8 cellular contexts compared by ENCODE assay signal in the genomic region with DNA sequence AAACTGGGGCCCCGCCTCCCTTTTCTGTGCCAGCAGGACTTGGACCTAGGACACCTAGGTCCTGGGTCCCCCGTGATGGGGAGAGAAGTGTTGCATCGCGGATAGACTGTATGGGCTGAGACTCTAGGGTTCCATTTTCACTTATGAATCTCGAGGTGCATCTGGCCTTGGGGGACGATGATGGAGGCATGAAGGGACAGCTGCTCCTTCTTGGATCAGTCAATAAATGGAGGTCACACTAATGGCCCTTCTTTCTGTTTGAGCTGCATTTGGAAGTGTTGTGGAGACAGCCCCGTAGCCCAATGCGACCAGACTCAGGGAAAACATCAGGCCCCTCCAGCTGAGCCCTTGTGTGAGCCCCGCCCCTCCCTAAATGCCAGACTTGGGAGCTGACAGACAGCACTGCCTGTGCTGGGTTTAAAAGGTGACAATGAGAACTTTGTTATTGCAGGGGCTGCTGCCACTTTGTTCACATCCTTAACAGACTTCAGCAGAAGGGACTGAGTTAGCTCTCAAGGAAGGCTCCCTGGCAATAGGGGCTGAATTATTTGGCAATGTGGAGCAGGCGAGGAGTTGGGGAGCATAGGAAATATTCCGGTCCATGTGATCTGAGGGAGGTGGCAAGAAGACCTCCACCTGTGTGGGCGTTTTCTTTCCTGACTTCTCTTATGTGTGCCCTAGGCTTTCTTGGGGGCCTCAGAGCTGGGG. TPM values are rescaled to one million over a fixed set of nuclear protein-coding genes. Genes with fewer than 3 reads are reported as not detected.
DNase-seq lines count a peak whose midpoint lies in the region; ATAC-seq, FAIRE-seq and TF ChIP-seq lines count a peak whose summit lies in the region.

No MANE protein-coding gene starts in this region.

- peaks cover 3 to 8% of the 10 kb centered on the region in 2 experiments; a peak in 3 of 5 replicates for H3K36me3 ChIP-seq in HepG2 (replicated peaks in 1 of 2; ENCODE audit: control insufficient read depth in 1 of 2, insufficient read depth in 2 of 2, low read length in 2 of 2)
- peaks cover 7 to 49% (median 17%) of the 10 kb centered on the region in 3 donors for H3K36me3 ChIP-seq in tibial artery

- peaks cover 32% of the 10 kb centered on the region for H3K4me1 Mint-ChIP-seq in activated T-cell treated with anti-CD3 and anti-CD28 coated beads, Interleukin-2, amount 50 U/mL, for 24 hours (ENCODE audit: low read depth)

- H3K27ac ChIP-seq in angular gyrus (ENCODE audit: low read depth, low read length) (peak overlapping the region; percentile 97), HepG2 (ENCODE audit: extremely low read length, insufficient read depth, low read length) (peak overlapping the region; percentile 22), tibial artery (peak overlapping the region; percentile 99 to 100)

- WGBS in HepG2 (ENCODE audit: low lambda C conversion rate): 36% methylated on average over 9 of the region's 12 CpGs

- no peak for TF ChIP-seq CTCF in HepG2 (CRISPR knock-in tag; IDR thresholded peaks at IDR 0.05)
- TF ChIP-seq CTCF in tibial artery (IDR thresholded peaks at IDR 0.05): no peak

- peaks cover 2% of the 10 kb centered on the region for H3K27me3 Mint-ChIP-seq in activated T-cell treated with anti-CD3 and anti-CD28 coated beads, Interleukin-2, amount 50 U/mL, for 24 hours

- TF ChIP-seq POLR2A in HepG2 (IDR thresholded peaks at IDR 0.05; ENCODE audit: insufficient read depth in 1 of 2, low read depth in 2 of 2, low read length in 2 of 2): no peak

- TF ChIP-seq RAD21 in HepG2 (CRISPR knock-in tag; IDR thresholded peaks at IDR 0.05): no peak

- H3K27me3 ChIP-seq in HepG2 (ENCODE audit: control insufficient read depth in 1 of 2, insufficient read depth in 2 of 2, low read length in 2 of 2): peaks cover 0 to 17% of the 10 kb centered on the region in 2 experiments; a peak in 1 of 5 replicates
- no peaks in the 10 kb centered on the region for H3K27me3 ChIP-seq in tibial artery

- no peak for DNase-seq in activated T-cell treated with anti-CD3 and anti-CD28 coated beads, Interleukin-2, amount 50 U/mL, for 24 hours
- DNase-seq in activated T-cell treated with anti-CD3 and anti-CD28 coated beads for 4 hours: no peak
- DNase-seq in HepG2 (ENCODE audit: low spot score): no peak
- no peak for DNase-seq in tibial artery

- POLR2A ChIA-PET in HepG2 (lab: Yijun Ruan, JAX): interaction anchor here (1.4 to 5.4 kb wide), 3 partner anchors 14 to 88 kb away, joined by 3 to 26 read pairs (median 7); partner anchors contain the start of gene PIP4K2C

- H3K79me2 ChIP-seq in HepG2 (ENCODE audit: insufficient read depth, low read length): no peaks in the 10 kb centered on the region

- intact Hi-C loops in HepG2 (cut with micrococcal nuclease; ENCODE audit: unreplicated experiment): no loop called here
- intact Hi-C loops in tibial artery (cut with DNase I; ENCODE audit: low total_unique reads): no loop called here

- no peak for TF ChIP-seq EP300 in HepG2 (IDR thresholded peaks at IDR 0.05; ENCODE audit: low read depth in 2 of 2, low read length in 2 of 2)
- no peak for TF ChIP-seq EP300 in HepG2 (CRISPR knock-in tag; IDR thresholded peaks at IDR 0.05; ENCODE audit: borderline replicate concordance)

- no peaks in the 10 kb centered on the region; the same call in 1 of the 2 replicates for H4K20me1 ChIP-seq in HepG2 (ENCODE audit: insufficient read depth, low read length)

- H3K4me3 ChIP-seq in HepG2 (replicated peaks in 1 of 3; ENCODE audit: insufficient read depth in 1 of 3, low read depth in 2 of 3, low read length in 3 of 3) (peak overlapping the region; percentile 79 to 84 (median 80)), tibial artery (peak overlapping the region; percentile 83 to 89)

- H3K9ac ChIP-seq in HepG2 (ENCODE audit: insufficient read depth, low read depth, low read length): peak overlapping the region; percentile 67

- peak overlapping the region; percentile 92 for H3K4me2 ChIP-seq in HepG2 (ENCODE audit: low read depth, low read length)

- no peaks in the 10 kb centered on the region for H3K9me3 ChIP-seq in HepG2 (ENCODE audit: low read length)
- H3K9me3 ChIP-seq in tibial artery: no peaks in the 10 kb centered on the region

- peak overlapping the region; percentile 86 for H3K27ac Mint-ChIP-seq in activated T-cell treated with anti-CD3 and anti-CD28 coated beads, Interleukin-2, amount 50 U/mL, for 24 hours

- in situ Hi-C loops in HepG2 (cut with HindIII; ENCODE audit: extremely low pct_ligation_motif_present, low pct_unique_long_range_greater_than_20kb): no loop called here

- H3K36me3 Mint-ChIP-seq in activated T-cell treated with anti-CD3 and anti-CD28 coated beads, Interleukin-2, amount 50 U/mL, for 24 hours (ENCODE audit: low read depth): peaks cover 34% of the 10 kb centered on the region

- H3K4me3 Mint-ChIP-seq in activated T-cell treated with anti-CD3 and anti-CD28 coated beads, Interleukin-2, amount 50 U/mL, for 24 hours: peak overlapping the region; percentile 79

- no peaks in the 10 kb centered on the region for H3K9me3 Mint-ChIP-seq in activated T-cell treated with anti-CD3 and anti-CD28 coated beads, Interleukin-2, amount 50 U/mL, for 24 hours

- BruUV-seq in HepG2 (replicated peaks; lab: Mats Ljungman, UMichigan): TSS peak; percentile 67

- peak; percentile 39 for ATAC-seq in HepG2
- no peak for ATAC-seq in HG03280 (IDR thresholded peaks at IDR 0.05; ENCODE audit: unreplicated experiment)
- ATAC-seq in HG02610 (IDR thresholded peaks at IDR 0.05; ENCODE audit: unreplicated experiment): no peak
- ATAC-seq in GM19023 (IDR thresholded peaks at IDR 0.05; ENCODE audit: unreplicated experiment): no peak

- H3K4me1 ChIP-seq in HepG2 (ENCODE audit: insufficient read depth, low read length) (peaks cover 31% of the 10 kb centered on the region), tibial artery (peaks cover 0 to 47% (median 33%) of the 10 kb centered on the region in 4 donors)

- H2AFZ ChIP-seq in HepG2 (ENCODE audit: low read length): no peak overlapping the region

- CTCF ChIA-PET in HepG2 (lab: Yijun Ruan, JAX; ENCODE audit: low intra/inter-chr PET ratio, low total read pairs): no interaction called here

- FAIRE-seq in HepG2 (lab: Jason Lieb, UNC): no peak

RNA-seq across cellular contexts. Expression of gene DTX3, which starts 0.8 kb away (rescaled TPM):
- total RNA-seq in HepG2 (2016; rRNA removed; fragmentation: Illumina TruSeq; extraction: Trizol): 5.4 and 9.0 TPM in 2 replicates
- 4.1 and 4.8 TPM in 2 replicates for total RNA-seq in HepG2 (2016; cell fraction: cytosol; rRNA removed; fragmentation: Illumina TruSeq; extraction: Trizol; ENCODE audit: low read depth)
- total RNA-seq in HepG2 (2016; cell fraction: insoluble cytoplasmic fraction; rRNA removed; fragmentation: Illumina TruSeq; extraction: Trizol): 4.3 and 9.2 TPM in 2 replicates
- 8.4 and 9.4 TPM in 2 replicates for total RNA-seq in HepG2 (2016; cell fraction: membrane; rRNA removed; fragmentation: Illumina TruSeq; extraction: Trizol)
- 9.5 and 11.0 TPM in 2 replicates for total RNA-seq in HepG2 (2016; cell fraction: nucleus; rRNA removed; fragmentation: Illumina TruSeq; extraction: Trizol)
- polyA plus RNA-seq in HepG2 (2011; rRNA removed): 27.2 and 28.7 TPM in 2 replicates
- 13.0 and 16.9 TPM in 2 replicates for polyA plus RNA-seq in HepG2 (2011; cell fraction: cytosol; rRNA removed)
- polyA plus RNA-seq in HepG2 (2011; cell fraction: nucleus; rRNA removed): 170 and 204 TPM in 2 replicates
- 11.6 and 13.9 TPM in 2 replicates for polyA plus RNA-seq in HepG2 (2012)
- polyA plus RNA-seq in HepG2 (2016; cell fraction: cytosol; fragmentation: Illumina TruSeq; extraction: Trizol; ENCODE audit: low read depth): 4.0 and 4.6 TPM in 2 replicates
- 6.2 and 8.3 TPM in 2 replicates for polyA plus RNA-seq in HepG2 (2016; cell fraction: insoluble cytoplasmic fraction; fragmentation: Illumina TruSeq; extraction: Trizol; ENCODE audit: low read depth)
- 9.6 and 10.1 TPM in 2 replicates for polyA plus RNA-seq in HepG2 (2016; cell fraction: membrane; fragmentation: Illumina TruSeq; extraction: Trizol; ENCODE audit: low read depth)
- polyA plus RNA-seq in HepG2 (2016; cell fraction: nucleus; fragmentation: Illumina TruSeq; extraction: Trizol; ENCODE audit: insufficient read depth, low read depth): 29.4 and 32.9 TPM in 2 replicates
- 16.3 TPM in 1 of 2 replicates, not detected in the other for polyA minus RNA-seq in HepG2 (2011; rRNA and poly(A)+ RNA removed; ENCODE audit: low replicate concordance)
- 4.4 and 6.0 TPM in 2 replicates for polyA minus RNA-seq in HepG2 (2011; cell fraction: cytosol; rRNA and poly(A)+ RNA removed)
- polyA minus RNA-seq in HepG2 (2011; cell fraction: nucleus; rRNA and poly(A)+ RNA removed): 14.5 and 15.1 TPM in 2 replicates

RNA-seq across cellular contexts. Expression of gene ARHGEF25, which starts 5.8 kb away (rescaled TPM):
- total RNA-seq in HepG2 (2016; rRNA removed; fragmentation: Illumina TruSeq; extraction: Trizol): 10.1 and 11.5 TPM in 2 replicates
- total RNA-seq in HepG2 (2016; cell fraction: cytosol; rRNA removed; fragmentation: Illumina TruSeq; extraction: Trizol; ENCODE audit: low read depth): 8.4 and 8.9 TPM in 2 replicates
- total RNA-seq in HepG2 (2016; cell fraction: insoluble cytoplasmic fraction; rRNA removed; fragmentation: Illumina TruSeq; extraction: Trizol): 8.3 and 14.8 TPM in 2 replicates
- 16.1 and 18.0 TPM in 2 replicates for total RNA-seq in HepG2 (2016; cell fraction: membrane; rRNA removed; fragmentation: Illumina TruSeq; extraction: Trizol)
- 9.2 and 9.6 TPM in 2 replicates for total RNA-seq in HepG2 (2016; cell fraction: nucleus; rRNA removed; fragmentation: Illumina TruSeq; extraction: Trizol)
- polyA plus RNA-seq in HepG2 (2011; rRNA removed): 12.5 and 15.3 TPM in 2 replicates
- polyA plus RNA-seq in HepG2 (2011; cell fraction: cytosol; rRNA removed): 8.5 and 8.9 TPM in 2 replicates
- polyA plus RNA-seq in HepG2 (2011; cell fraction: nucleus; rRNA removed): 77.8 and 83.0 TPM in 2 replicates
- polyA plus RNA-seq in HepG2 (2012): 15.4 and 15.7 TPM in 2 replicates
- 6.4 and 8.2 TPM in 2 replicates for polyA plus RNA-seq in HepG2 (2016; cell fraction: cytosol; fragmentation: Illumina TruSeq; extraction: Trizol; ENCODE audit: low read depth)
- polyA plus RNA-seq in HepG2 (2016; cell fraction: insoluble cytoplasmic fraction; fragmentation: Illumina TruSeq; extraction: Trizol; ENCODE audit: low read depth): 8.6 and 9.4 TPM in 2 replicates
- 11.4 and 11.5 TPM in 2 replicates for polyA plus RNA-seq in HepG2 (2016; cell fraction: membrane; fragmentation: Illumina TruSeq; extraction: Trizol; ENCODE audit: low read depth)
- polyA plus RNA-seq in HepG2 (2016; cell fraction: nucleus; fragmentation: Illumina TruSeq; extraction: Trizol; ENCODE audit: insufficient read depth, low read depth): 21.2 and 28.6 TPM in 2 replicates
- 6.2 TPM in 1 of 2 replicates, not detected in the other for polyA minus RNA-seq in HepG2 (2011; rRNA and poly(A)+ RNA removed; ENCODE audit: low replicate concordance)
- polyA minus RNA-seq in HepG2 (2011; cell fraction: cytosol; rRNA and poly(A)+ RNA removed): 2.9 and 3.3 TPM in 2 replicates
- 11.8 and 12.6 TPM in 2 replicates for polyA minus RNA-seq in HepG2 (2011; cell fraction: nucleus; rRNA and poly(A)+ RNA removed)

RNA-seq across cellular contexts. Expression of gene PIP4K2C, which starts 14.5 kb away (rescaled TPM):
- 23.6 and 26.4 TPM in 2 replicates for total RNA-seq in HepG2 (2016; rRNA removed; fragmentation: Illumina TruSeq; extraction: Trizol)
- total RNA-seq in HepG2 (2016; cell fraction: cytosol; rRNA removed; fragmentation: Illumina TruSeq; extraction: Trizol; ENCODE audit: low read depth): 2.6 and 2.8 TPM in 2 replicates
- total RNA-seq in HepG2 (2016; cell fraction: insoluble cytoplasmic fraction; rRNA removed; fragmentation: Illumina TruSeq; extraction: Trizol): 19.8 and 28.3 TPM in 2 replicates
- 9.9 and 10.2 TPM in 2 replicates for total RNA-seq in HepG2 (2016; cell fraction: membrane; rRNA removed; fragmentation: Illumina TruSeq; extraction: Trizol)
- 23.9 TPM in 2 replicates for total RNA-seq in HepG2 (2016; cell fraction: nucleus; rRNA removed; fragmentation: Illumina TruSeq; extraction: Trizol)
- polyA plus RNA-seq in HepG2 (2011; rRNA removed): 21.7 and 23.3 TPM in 2 replicates
- polyA plus RNA-seq in HepG2 (2011; cell fraction: cytosol; rRNA removed): 13.2 and 18.6 TPM in 2 replicates
- polyA plus RNA-seq in HepG2 (2011; cell fraction: nucleus; rRNA removed): 26.0 and 28.4 TPM in 2 replicates
- 14.2 and 18.4 TPM in 2 replicates for polyA plus RNA-seq in HepG2 (2012)
- polyA plus RNA-seq in HepG2 (2016; cell fraction: cytosol; fragmentation: Illumina TruSeq; extraction: Trizol; ENCODE audit: low read depth): 2.2 and 2.3 TPM in 2 replicates
- 16.8 and 23.7 TPM in 2 replicates for polyA plus RNA-seq in HepG2 (2016; cell fraction: insoluble cytoplasmic fraction; fragmentation: Illumina TruSeq; extraction: Trizol; ENCODE audit: low read depth)
- polyA plus RNA-seq in HepG2 (2016; cell fraction: membrane; fragmentation: Illumina TruSeq; extraction: Trizol; ENCODE audit: low read depth): 6.3 and 6.4 TPM in 2 replicates
- polyA plus RNA-seq in HepG2 (2016; cell fraction: nucleus; fragmentation: Illumina TruSeq; extraction: Trizol; ENCODE audit: insufficient read depth, low read depth): 34.3 and 34.5 TPM in 2 replicates
- 20.4 and 21.5 TPM in 2 replicates for polyA minus RNA-seq in HepG2 (2011; rRNA and poly(A)+ RNA removed; ENCODE audit: low replicate concordance)
- 12.7 and 13.5 TPM in 2 replicates for polyA minus RNA-seq in HepG2 (2011; cell fraction: cytosol; rRNA and poly(A)+ RNA removed)
- polyA minus RNA-seq in HepG2 (2011; cell fraction: nucleus; rRNA and poly(A)+ RNA removed): 8.1 and 11.4 TPM in 2 replicates

RNA-seq across cellular contexts. Expression of gene B4GALNT1, which starts 27.5 kb away (rescaled TPM):
- total RNA-seq in HepG2 (2016; rRNA removed; fragmentation: Illumina TruSeq; extraction: Trizol): 1.9 and 4.5 TPM in 2 replicates
- total RNA-seq in HepG2 (2016; cell fraction: cytosol; rRNA removed; fragmentation: Illumina TruSeq; extraction: Trizol; ENCODE audit: low read depth): 1.8 and 2.2 TPM in 2 replicates
- total RNA-seq in HepG2 (2016; cell fraction: insoluble cytoplasmic fraction; rRNA removed; fragmentation: Illumina TruSeq; extraction: Trizol): 2.9 and 5.7 TPM in 2 replicates
- total RNA-seq in HepG2 (2016; cell fraction: membrane; rRNA removed; fragmentation: Illumina TruSeq; extraction: Trizol): 2.5 and 3.5 TPM in 2 replicates
- total RNA-seq in HepG2 (2016; cell fraction: nucleus; rRNA removed; fragmentation: Illumina TruSeq; extraction: Trizol): 5.8 and 8.3 TPM in 2 replicates
- 5.4 and 5.9 TPM in 2 replicates for polyA plus RNA-seq in HepG2 (2011; rRNA removed)
- 2.9 and 4.0 TPM in 2 replicates for polyA plus RNA-seq in HepG2 (2011; cell fraction: cytosol; rRNA removed)
- 18.7 and 19.0 TPM in 2 replicates for polyA plus RNA-seq in HepG2 (2011; cell fraction: nucleus; rRNA removed)
- 1.8 and 3.8 TPM in 2 replicates for polyA plus RNA-seq in HepG2 (2012)
- polyA plus RNA-seq in HepG2 (2016; cell fraction: cytosol; fragmentation: Illumina TruSeq; extraction: Trizol; ENCODE audit: low read depth): 0.94 and 1.2 TPM in 2 replicates
- polyA plus RNA-seq in HepG2 (2016; cell fraction: insoluble cytoplasmic fraction; fragmentation: Illumina TruSeq; extraction: Trizol; ENCODE audit: low read depth): 3.4 and 3.9 TPM in 2 replicates
- polyA plus RNA-seq in HepG2 (2016; cell fraction: membrane; fragmentation: Illumina TruSeq; extraction: Trizol; ENCODE audit: low read depth): 2.4 and 2.9 TPM in 2 replicates
- polyA plus RNA-seq in HepG2 (2016; cell fraction: nucleus; fragmentation: Illumina TruSeq; extraction: Trizol; ENCODE audit: insufficient read depth, low read depth): 13.0 and 13.7 TPM in 2 replicates
- polyA minus RNA-seq in HepG2 (2011; rRNA and poly(A)+ RNA removed; ENCODE audit: low replicate concordance): 8.1 and 22.4 TPM in 2 replicates
- polyA minus RNA-seq in HepG2 (2011; cell fraction: cytosol; rRNA and poly(A)+ RNA removed): 2.5 and 3.0 TPM in 2 replicates
- polyA minus RNA-seq in HepG2 (2011; cell fraction: nucleus; rRNA and poly(A)+ RNA removed): 8.2 and 8.8 TPM in 2 replicates

RNA-seq across cellular contexts. Expression of gene KIF5A, which starts 55.6 kb away (rescaled TPM):
- total RNA-seq in HepG2 (2016; rRNA removed; fragmentation: Illumina TruSeq; extraction: Trizol): 1.1 and 1.6 TPM in 2 replicates
- 0.18 and 0.71 TPM in 2 replicates for total RNA-seq in HepG2 (2016; cell fraction: cytosol; rRNA removed; fragmentation: Illumina TruSeq; extraction: Trizol; ENCODE audit: low read depth)
- 0.91 and 1.5 TPM in 2 replicates for total RNA-seq in HepG2 (2016; cell fraction: insoluble cytoplasmic fraction; rRNA removed; fragmentation: Illumina TruSeq; extraction: Trizol)
- 0.37 and 0.41 TPM in 2 replicates for total RNA-seq in HepG2 (2016; cell fraction: membrane; rRNA removed; fragmentation: Illumina TruSeq; extraction: Trizol)
- 3.2 and 3.6 TPM in 2 replicates for total RNA-seq in HepG2 (2016; cell fraction: nucleus; rRNA removed; fragmentation: Illumina TruSeq; extraction: Trizol)
- polyA plus RNA-seq in HepG2 (2011; rRNA removed): 10.3 and 11.9 TPM in 2 replicates
- 2.9 and 3.5 TPM in 2 replicates for polyA plus RNA-seq in HepG2 (2011; cell fraction: cytosol; rRNA removed)
- polyA plus RNA-seq in HepG2 (2011; cell fraction: nucleus; rRNA removed): 35.5 and 41.8 TPM in 2 replicates
- polyA plus RNA-seq in HepG2 (2012): 8.0 and 9.1 TPM in 2 replicates
- 0.12 and 0.15 TPM in 2 replicates for polyA plus RNA-seq in HepG2 (2016; cell fraction: cytosol; fragmentation: Illumina TruSeq; extraction: Trizol; ENCODE audit: low read depth)
- polyA plus RNA-seq in HepG2 (2016; cell fraction: insoluble cytoplasmic fraction; fragmentation: Illumina TruSeq; extraction: Trizol; ENCODE audit: low read depth): 0.97 and 1.1 TPM in 2 replicates
- 0.27 and 0.29 TPM in 2 replicates for polyA plus RNA-seq in HepG2 (2016; cell fraction: membrane; fragmentation: Illumina TruSeq; extraction: Trizol; ENCODE audit: low read depth)
- polyA plus RNA-seq in HepG2 (2016; cell fraction: nucleus; fragmentation: Illumina TruSeq; extraction: Trizol; ENCODE audit: insufficient read depth, low read depth): 7.8 and 8.7 TPM in 2 replicates
- 0.02 and 2.8 TPM in 2 replicates for polyA minus RNA-seq in HepG2 (2011; rRNA and poly(A)+ RNA removed; ENCODE audit: low replicate concordance)
- polyA minus RNA-seq in HepG2 (2011; cell fraction: cytosol; rRNA and poly(A)+ RNA removed): 1.9 and 3.0 TPM in 2 replicates
- polyA minus RNA-seq in HepG2 (2011; cell fraction: nucleus; rRNA and poly(A)+ RNA removed): 17.8 and 18.6 TPM in 2 replicates

Comparison
In these comparisons a context has a peak if more than half of its experiments do, and no peak if none do; other contexts are left out.
1. H3K27ac ChIP-seq: peak in every context shown above with its lines; median percentile 100 in tibial artery; 97 in angular gyrus; 22 in HepG2.